ENCODE assay signal across 8 cellular contexts in the genomic region with DNA sequence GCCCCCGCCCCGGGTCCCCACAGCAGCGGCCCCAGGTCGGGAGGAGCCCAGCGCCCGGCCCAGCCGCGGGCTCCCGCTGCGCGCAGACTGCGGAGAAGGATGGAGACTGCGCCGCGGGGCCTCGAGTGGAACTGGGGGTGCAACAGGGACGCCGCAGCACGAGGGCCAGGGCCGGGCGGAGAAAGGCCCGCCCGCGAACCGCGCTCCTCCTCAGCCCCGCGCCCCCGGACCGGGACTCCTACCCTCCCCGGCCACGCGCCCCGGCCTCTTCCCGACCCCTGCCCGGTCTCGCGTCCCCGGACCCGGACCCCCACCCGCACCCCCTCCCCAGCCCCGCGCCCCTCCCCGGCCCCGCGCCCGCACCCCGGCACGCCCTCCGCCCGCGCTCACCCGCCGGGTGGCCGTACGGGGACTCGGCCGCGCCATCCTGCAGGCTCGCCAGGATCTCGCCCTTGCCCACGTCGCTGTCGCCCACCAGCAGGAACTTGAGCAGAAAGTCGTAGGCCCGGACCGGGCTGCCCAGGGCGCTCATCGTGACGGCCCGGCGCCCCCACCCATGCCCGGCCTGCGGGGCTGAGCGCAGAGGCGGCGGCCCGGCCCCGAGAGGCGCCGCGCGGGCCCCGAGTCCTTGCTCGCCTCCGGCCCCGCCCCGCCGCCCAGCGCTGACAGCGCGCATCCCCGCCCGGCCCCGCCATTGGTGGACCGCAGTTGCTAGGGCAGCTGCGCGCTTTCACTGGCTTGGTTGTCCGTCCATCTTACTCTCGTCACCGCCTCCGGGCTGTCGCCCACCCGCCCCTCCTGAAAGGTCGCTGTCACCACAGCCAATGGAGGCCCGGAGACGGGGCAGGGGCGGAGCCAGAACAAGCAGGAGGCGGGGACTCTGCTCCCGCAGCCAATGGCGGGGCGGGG. TPM values are rescaled to one million over a fixed set of nuclear protein-coding genes. Genes with fewer than 3 reads are reported as not detected.
A peak's percentile ranks its signal among the peaks of the same experiment; 100 is the strongest.
DNase-seq lines count a peak whose midpoint lies in the region; ATAC-seq and FAIRE-seq lines count a peak whose summit lies in the region.

A gene with protein sequence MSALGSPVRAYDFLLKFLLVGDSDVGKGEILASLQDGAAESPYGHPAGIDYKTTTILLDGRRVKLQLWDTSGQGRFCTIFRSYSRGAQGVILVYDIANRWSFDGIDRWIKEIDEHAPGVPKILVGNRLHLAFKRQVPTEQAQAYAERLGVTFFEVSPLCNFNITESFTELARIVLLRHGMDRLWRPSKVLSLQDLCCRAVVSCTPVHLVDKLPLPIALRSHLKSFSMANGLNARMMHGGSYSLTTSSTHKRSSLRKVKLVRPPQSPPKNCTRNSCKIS (minus strand): TSS at position 634 of the 909 bp plus-strand sequence. CDS start 102 bp downstream, at position 532.

- FAIRE-seq in GM18507 (lab: Jason Lieb, UNC) = peak; percentile 93
- peak; percentile 99 for FAIRE-seq in urothelium cell line (lab: Jason Lieb, UNC)

- DNase-seq in GM18507 (ENCODE audit: extremely low spot score, insufficient read length, low read depth) (peak; percentile 98), NCI-H187 (lab: John Stamatoyannopoulos, UW) (peak; percentile 89 to 95), T-helper 9 cell (peak; percentile 98), astrocyte of the hippocampus (ENCODE audit: low read depth, low spot score) (peak; percentile 100), hepatic stellate cell (ENCODE audit: low spot score) (peak; percentile 100), pulmonary artery endothelial cell (ENCODE audit: low read depth, low spot score) (peak; percentile 95), urothelium cell line (ENCODE audit: low spot score) (peak; percentile 100)

- ATAC-seq in HG02943 (IDR thresholded peaks at IDR 0.05; ENCODE audit: low read depth, unreplicated experiment) = peak; percentile 98

RNA-seq across cellular contexts. Expression of the gene that starts here (rescaled TPM):
- total RNA-seq in pulmonary artery endothelial cell = 6.5 and 9.1 TPM in 2 replicates

Comparison
In these comparisons a context has a peak if more than half of its experiments do, and no peak if none do; other contexts are left out.
1. Peak in every context shown above with its lines: DNase-seq and ATAC-seq.